ENCODE assay signal across 16 cellular contexts in genomic region chr1:12745992-12746323, GRCh38. TPM values are rescaled to one million over a fixed set of nuclear protein-coding genes. Genes with fewer than 3 reads are reported as not detected.
A peak's percentile ranks its signal among the peaks of the same experiment; 100 is the strongest.
DNase-seq lines count a peak whose midpoint lies in the region; ATAC-seq and TF ChIP-seq lines count a peak whose summit lies in the region.
"Had no signal": no experiment of that assay in that cellular context is flagged by ENCODE, and none has a peak within 500 bp of the region (broad histone marks: within the 10 kb centered on the region; RNA-seq: fewer than 3 reads in every experiment).

TSS of gene CFAP107 (plus strand) at chr1:12746200. CDS start at chr1:12746431, 231 bp downstream.

- H3K4me3 Mint-ChIP-seq in WTC11, result no peak within 1 kb of the TSS
- H3K4me3 Mint-ChIP-seq: stimulated activated naive CD8-positive, alpha-beta T cell treated with anti-CD3 and anti-CD28 coated beads, Interleukin-15, Interleukin-2, amounts not matched to agents 100 ng/mL and 50 ng/mL, for 24 hours had no signal

- no peak within 1 kb of the TSS for H3K27ac Mint-ChIP-seq in WTC11
- H3K27ac Mint-ChIP-seq: stimulated activated naive CD8-positive, alpha-beta T cell treated with anti-CD3 and anti-CD28 coated beads, Interleukin-15, Interleukin-2, amounts not matched to agents 100 ng/mL and 50 ng/mL, for 24 hours had no signal

- ATAC-seq in WTC11 (peak; percentile 18; the same call in 1 of the 2 replicates), GM18511 (IDR thresholded peaks at IDR 0.05; ENCODE audit: unreplicated experiment) (no peak)

- TF ChIP-seq CTCF in WTC11 (IDR thresholded peaks at IDR 0.05), result no peak

- peaks cover 5% of the 10 kb centered on the region; the same call in 1 of the 2 replicates for H3K4me1 Mint-ChIP-seq in WTC11

- CTCF ChIA-PET in WTC11 (lab: Charles Lee), result interaction anchor here (1.0 kb wide), 1 partner anchor 17 kb away, joined by 3 read pairs; no protein-coding TSS in a partner anchor

- POLR2A ChIA-PET in WTC11 (lab: Charles Lee), result interaction anchor here (0.8 kb wide), 1 partner anchor 502 kb away, joined by 4 read pairs; no protein-coding TSS in a partner anchor

- 0 out of 2 replicates have a peak, but pooled peaks cover 8% of the 10 kb centered on the region for H3K36me3 Mint-ChIP-seq in WTC11

- peaks cover 12% of the 10 kb centered on the region for H3K9me3 Mint-ChIP-seq in WTC11

- no peaks in the 10 kb centered on the region; the same call in 1 of the 2 replicates for H3K27me3 Mint-ChIP-seq in WTC11 (ENCODE audit: low read depth)

- DNase-seq in NCI-H2196 (lab: John Stamatoyannopoulos, UW; ENCODE audit: unreplicated experiment), result peak; percentile 31
- no peak for DNase-seq in NCI-H2196 treated with DMSO at 0.1 percent for 48 hours (lab: John Stamatoyannopoulos, UW; ENCODE audit: unreplicated experiment)
- peak; percentile 8 for DNase-seq in HT-29 (ENCODE audit: low spot score)
- no peak for DNase-seq in WTC11 (ENCODE audit: low spot score)
- peak; percentile 49 for DNase-seq in myocyte (ENCODE audit: low read depth)
- no peak for DNase-seq in HCEC 1CT
- DNase-seq in AML-193 (lab: John Stamatoyannopoulos, UW), result no peak
- DNase-seq: activated CD8-positive, alpha-beta memory T cell treated with anti-CD3 and anti-CD28 coated beads for 24 hours; activated naive CD4-positive, alpha-beta T cell; effector CD4-positive, alpha-beta T cell; foreskin melanocyte; NCI-H1436 treated with DMSO at 0.1 percent for 48 hours had no signal

TF ChIP-seq in WTC11, 78 proteins besides CTCF, POLR2A, EP300 and RAD21:
- TF ChIP-seq ZNF263 (CRISPR knock-in tag; IDR thresholded peaks at IDR 0.05; ENCODE audit: low read depth) (no peak), OVOL2 (CRISPR knock-in tag; IDR thresholded peaks at IDR 0.05; ENCODE audit: borderline replicate concordance) (no peak), SOX15 (CRISPR knock-in tag; IDR thresholded peaks at IDR 0.05) (no peak), AFF4 (CRISPR knock-in tag; IDR thresholded peaks at IDR 0.05; ENCODE audit: borderline replicate concordance) (no peak), NR1H2 (CRISPR knock-in tag; IDR thresholded peaks at IDR 0.05) (no peak), HMGXB4 (CRISPR knock-in tag; IDR thresholded peaks at IDR 0.05) (no peak), SMAD4 (CRISPR knock-in tag; IDR thresholded peaks at IDR 0.05) (no peak), CBFB (CRISPR knock-in tag; IDR thresholded peaks at IDR 0.05; ENCODE audit: low read depth) (no peak), ZNF317 (CRISPR knock-in tag; IDR thresholded peaks at IDR 0.05; ENCODE audit: borderline replicate concordance, low read depth) (no peak), MYBL2 (CRISPR knock-in tag; IDR thresholded peaks at IDR 0.05) (no peak), ZNF416 (CRISPR knock-in tag; IDR thresholded peaks at IDR 0.05) (no peak), ELF4 (CRISPR knock-in tag; IDR thresholded peaks at IDR 0.05; ENCODE audit: low read depth) (no peak), CREM (CRISPR knock-in tag; IDR thresholded peaks at IDR 0.05) (no peak), ZMAT4 (CRISPR knock-in tag; IDR thresholded peaks at IDR 0.05) (no peak), ZNF219 (CRISPR knock-in tag; IDR thresholded peaks at IDR 0.05; ENCODE audit: borderline replicate concordance) (no peak), ATF1 (CRISPR knock-in tag; IDR thresholded peaks at IDR 0.05) (no peak)

RNA-seq across cellular contexts. Expression of gene CFAP107, which starts in this region (rescaled TPM):
- not detected in 2 replicates for total RNA-seq in HT-29 (2014; rRNA removed; shearing (Covaris generic))
- total RNA-seq in WTC11 (2021), result not detected in 3 replicates
- total RNA-seq in myocyte, result not detected in 2 replicates
- not detected for polyA plus RNA-seq in myocyte (2012)
- total RNA-seq: H4, mesenteric fat pad had no signal

Comparison
In these comparisons a context has a peak if more than half of its experiments do, and no peak if none do; other contexts are left out.
1. Peak in DNase-seq in HT-29; RNA of the gene not detected or under 1 TPM.
2. Peak in ATAC-seq in WTC11; RNA of the gene not detected or under 1 TPM.
3. Peak in DNase-seq in myocyte; RNA of the gene not detected or under 1 TPM.